In the genomic region with DNA sequence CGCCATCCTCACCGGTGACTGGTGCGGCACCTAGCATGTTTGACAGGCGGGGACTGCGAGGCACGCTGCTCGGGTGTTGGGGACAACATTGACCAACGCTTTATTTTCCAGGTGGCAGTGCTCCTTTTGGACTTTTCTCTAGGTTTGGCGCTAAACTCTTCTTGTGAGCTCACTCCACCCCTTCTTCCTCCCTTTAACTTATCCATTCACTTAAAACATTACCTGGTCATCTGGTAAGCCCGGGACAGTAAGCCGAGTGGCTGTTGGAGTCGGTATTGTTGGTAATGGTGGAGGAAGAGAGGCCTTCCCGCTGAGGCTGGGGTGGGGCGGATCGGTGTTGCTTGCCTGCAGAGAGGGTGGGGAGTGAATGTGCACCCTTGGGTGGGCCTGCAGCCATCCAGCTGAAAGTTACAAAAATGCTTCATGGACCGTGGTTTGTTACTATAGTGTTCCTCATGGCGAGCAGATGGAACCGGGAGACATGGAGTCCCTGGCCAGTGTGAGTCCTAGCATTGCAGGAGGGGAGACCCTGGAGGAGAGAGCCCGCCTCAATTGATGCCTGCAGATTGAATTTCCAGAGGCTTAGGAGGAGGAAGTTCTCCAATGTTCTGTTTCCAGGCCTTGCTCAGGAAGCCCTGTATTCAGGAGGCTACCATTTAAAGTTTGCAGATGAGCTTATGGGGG, we compare ENCODE assay signal across 8 cellular contexts. TPM values are rescaled to one million over a fixed set of nuclear protein-coding genes. Genes with fewer than 3 reads are reported as not detected.
DNase-seq lines count a peak whose midpoint lies in the region; ATAC-seq and TF ChIP-seq lines count a peak whose summit lies in the region.

No MANE protein-coding gene starts in this region.

- DNase-seq in PC-3: peak; percentile 32
- DNase-seq in kidney tubule cell (ENCODE audit: low spot score): peak; percentile 52
- DNase-seq in stimulated activated naive B cell treated with anti-CD40 and anti-IgM and Interleukin-4, amounts not matched to agents 10 μg/mL and 1 μg/mL and 100 μg/mL, for 72 hours: no peak
- no peak for DNase-seq in effector CD8-positive, alpha-beta T cell (lab: John Stamatoyannopoulos, UW)

- peaks cover 60% of the 10 kb centered on the region for H4K20me1 ChIP-seq in PC-3 (ENCODE audit: low read length)

- ATAC-seq in PC-3: no peak
- ATAC-seq in stimulated activated naive B cell treated with anti-CD40 and anti-IgM and Interleukin-4, amounts not matched to agents 10 μg/mL and 1 μg/mL and 100 μg/mL, for 72 hours (replicated peaks): no peak
- ATAC-seq in GM21786 (IDR thresholded peaks at IDR 0.05; ENCODE audit: unreplicated experiment): no peak
- no peak for ATAC-seq in HG03025 (IDR thresholded peaks at IDR 0.05; ENCODE audit: low FRiP score, unreplicated experiment)

- peak overlapping the region; percentile 97 for H3K4me2 ChIP-seq in PC-3 (ENCODE audit: low read length)

- no TSS peak for BruUV-seq in PC-3 (replicated peaks; lab: Mats Ljungman, UMichigan)

- H3K9me3 Mint-ChIP-seq in brain: peaks cover 0 to 13% (median 3%) of the 10 kb centered on the region in 5 experiments
- H3K9me3 Mint-ChIP-seq in stimulated activated naive B cell treated with anti-CD40 and anti-IgM and Interleukin-4, amounts not matched to agents 10 μg/mL and 1 μg/mL and 100 μg/mL, for 72 hours: no peaks in the 10 kb centered on the region

- H3K9me3 ChIP-seq in ES-I3 (ENCODE audit: control insufficient read depth, insufficient read depth, low read length) (no peaks in the 10 kb centered on the region), PC-3 (ENCODE audit: low read length) (no peaks in the 10 kb centered on the region)

- peak overlapping the region; percentile 93 for H3K4me3 ChIP-seq in PC-3 (ENCODE audit: low read length)

- peak overlapping the region; percentile 99 for H3K27ac ChIP-seq in PC-3 (ENCODE audit: low read length)

- no peaks in the 10 kb centered on the region for H3K27me3 ChIP-seq in PC-3 (ENCODE audit: low read length)

- POLR2A ChIA-PET in PC-3 (lab: Charles Lee; ENCODE audit: unreplicated experiment): interaction anchor here (0.6 to 1.5 kb wide), 10 partner anchors 45 to 644 kb away, joined by 3 to 21 read pairs (median 4); a partner anchor contains a TSS

- H3K9me2 ChIP-seq in PC-3 (replicated peaks; ENCODE audit: low read length): no peaks in the 10 kb centered on the region

- H3K36me3 ChIP-seq in ES-I3 (ENCODE audit: insufficient read depth, low read length) (peaks cover 26% of the 10 kb centered on the region), PC-3 (ENCODE audit: low read depth, low read length) (peaks cover 37% of the 10 kb centered on the region)

- peak overlapping the region; percentile 81 to 99 (median 92) for H3K27ac Mint-ChIP-seq in brain
- H3K27ac Mint-ChIP-seq in stimulated activated naive B cell treated with anti-CD40 and anti-IgM and Interleukin-4, amounts not matched to agents 10 μg/mL and 1 μg/mL and 100 μg/mL, for 72 hours: peak overlapping the region; percentile 100

- H3K36me3 Mint-ChIP-seq in brain: peaks cover 41% of the 10 kb centered on the region
- peaks cover 53 to 66% of the 10 kb centered on the region in 2 donors for H3K36me3 Mint-ChIP-seq in stimulated activated naive B cell treated with anti-CD40 and anti-IgM and Interleukin-4, amounts not matched to agents 10 μg/mL and 1 μg/mL and 100 μg/mL, for 72 hours

- peaks cover 80% of the 10 kb centered on the region for H3K79me2 ChIP-seq in PC-3 (ENCODE audit: low read length)

- peaks cover 97% of the 10 kb centered on the region for H3K4me1 Mint-ChIP-seq in brain
- H3K4me1 Mint-ChIP-seq in stimulated activated naive B cell treated with anti-CD40 and anti-IgM and Interleukin-4, amounts not matched to agents 10 μg/mL and 1 μg/mL and 100 μg/mL, for 72 hours: peaks cover 61 to 92% of the 10 kb centered on the region in 2 donors

- peak overlapping the region; percentile 79 to 94 (median 85) for H3K4me3 Mint-ChIP-seq in brain
- peak overlapping the region; percentile 94 to 96 for H3K4me3 Mint-ChIP-seq in stimulated activated naive B cell treated with anti-CD40 and anti-IgM and Interleukin-4, amounts not matched to agents 10 μg/mL and 1 μg/mL and 100 μg/mL, for 72 hours

- H3K27me3 Mint-ChIP-seq in brain: peaks cover 3% of the 10 kb centered on the region
- H3K27me3 Mint-ChIP-seq in stimulated activated naive B cell treated with anti-CD40 and anti-IgM and Interleukin-4, amounts not matched to agents 10 μg/mL and 1 μg/mL and 100 μg/mL, for 72 hours: peaks cover 7 to 18% of the 10 kb centered on the region in 2 donors

- peaks cover 60% of the 10 kb centered on the region for H3F3A ChIP-seq in PC-3 (ENCODE audit: low read length, unreplicated experiment)

- CTCF ChIA-PET in PC-3 (lab: Charles Lee): no interaction called here

- intact Hi-C loops in PC-3 (cut with micrococcal nuclease): no loop called here

- TF ChIP-seq CTCF in PC-3 (conservative IDR thresholded peaks at IDR 0.05; ENCODE audit: low read depth, low read length) (no peak), brain (conservative IDR thresholded peaks at IDR 0.05) (no peak)

- H3K9ac ChIP-seq in ES-I3 (ENCODE audit: low read depth, low read length): peak overlapping the region; percentile 87
- H3K9ac ChIP-seq in PC-3 (ENCODE audit: low read length): peak overlapping the region; percentile 97

- H2AFZ ChIP-seq in PC-3 (ENCODE audit: low read length): no peak overlapping the region

- peaks cover 21% of the 10 kb centered on the region for H3K4me1 ChIP-seq in ES-I3 (ENCODE audit: insufficient read depth, low read length)
- peaks cover 50% of the 10 kb centered on the region for H3K4me1 ChIP-seq in PC-3 (ENCODE audit: insufficient read depth, low read length)

RNA-seq across cellular contexts. Expression of a gene that starts 1.1 kb away (rescaled TPM):
- 47.9 and 96.6 TPM in 2 replicates for total RNA-seq in PC-3 (2014; rRNA removed)
- 3.8 TPM for polyA plus RNA-seq in brain (ENCODE audit: insufficient read depth, low read depth, low replicate concordance)

RNA-seq across cellular contexts. Expression of a gene that starts 37.2 kb away (rescaled TPM):
- total RNA-seq in PC-3 (2014; rRNA removed): 68.3 and 93.2 TPM in 2 replicates
- 20.3 TPM for polyA plus RNA-seq in brain (ENCODE audit: insufficient read depth, low read depth, low replicate concordance)

RNA-seq across cellular contexts. Expression of a gene that starts 41.2 kb away (rescaled TPM):
- total RNA-seq in PC-3 (2014; rRNA removed): 12.7 and 13.1 TPM in 2 replicates
- 4.0 TPM for polyA plus RNA-seq in brain (ENCODE audit: insufficient read depth, low read depth, low replicate concordance)

Comparison
In these comparisons a context has a peak if more than half of its experiments do, and no peak if none do; other contexts are left out.
1. DNase-seq: peak in PC-3 (single experiment) and kidney tubule cell (single experiment); none in stimulated activated naive B cell treated with anti-CD40 and anti-IgM and Interleukin-4, amounts not matched to agents 10 μg/mL and 1 μg/mL and 100 μg/mL, for 72 hours (single experiment) and effector CD8-positive, alpha-beta T cell (single experiment).